ENCODE assay signal across 8 cellular contexts in the genomic region with DNA sequence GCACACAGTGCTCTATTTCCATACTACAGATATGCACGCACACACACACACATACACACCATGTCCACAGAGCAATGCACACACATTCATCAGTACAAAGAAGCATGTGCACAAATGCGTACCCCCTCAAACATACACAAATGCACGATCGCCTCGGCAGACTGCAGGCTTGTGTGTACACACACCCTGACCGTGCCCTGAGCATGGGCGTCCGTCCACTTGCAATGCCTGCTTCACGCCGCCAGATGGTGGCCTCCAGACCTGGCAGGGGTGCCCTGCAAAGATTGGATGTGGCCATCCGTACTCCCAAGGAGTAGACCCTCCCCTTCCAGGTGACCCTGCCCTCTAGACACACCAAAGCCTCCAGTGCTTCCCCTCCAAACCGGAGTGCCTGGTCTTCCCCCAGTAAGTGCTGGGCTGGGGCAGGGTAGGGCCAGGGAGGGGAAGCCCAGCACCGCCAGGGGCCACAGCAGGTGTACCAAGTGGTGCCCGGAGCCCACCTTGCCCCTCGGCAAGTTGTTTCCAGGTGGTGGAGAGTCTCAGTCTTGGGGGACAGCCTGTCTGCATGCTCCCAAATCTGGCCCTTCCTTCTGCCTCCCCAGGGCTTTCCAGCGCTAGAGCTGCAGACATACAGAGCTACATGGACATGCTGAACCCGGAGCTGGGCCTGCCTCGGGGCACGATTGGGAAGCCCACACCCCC. TPM values are rescaled to one million over a fixed set of nuclear protein-coding genes. Genes with fewer than 3 reads are reported as not detected.
DNase-seq lines count a peak whose midpoint lies in the region; ATAC-seq and TF ChIP-seq lines count a peak whose summit lies in the region.

No MANE protein-coding gene starts in this region.

- no peaks in the 10 kb centered on the region for H3K79me2 ChIP-seq in Loucy (ENCODE audit: insufficient read depth, low read length)

- DNase-seq in DMS153 treated with DMSO at 0.1 percent for 48 hours (lab: John Stamatoyannopoulos, UW; ENCODE audit: unreplicated experiment): peak; percentile 41
- DNase-seq in activated naive CD4-positive, alpha-beta T cell treated with anti-CD3 and anti-CD28 coated beads, Interleukin-2, amount 50 U/mL, for 72 hours (ENCODE audit: low spot score in 2 of 2): peak in 1 of 2 donors; percentile 53
- DNase-seq in left lobe of liver (ENCODE audit: low spot score): peak; percentile 87
- no peak for DNase-seq in NCI-H2081 treated with DMSO at 0.1 percent for 48 hours (lab: John Stamatoyannopoulos, UW)
- DNase-seq in A172 (ENCODE audit: low spot score): no peak
- no peak for DNase-seq in HK-2 (ENCODE audit: unreplicated experiment)

- H3K4me1 ChIP-seq in Loucy (ENCODE audit: insufficient read depth, low read length, poor library complexity, severe bottlenecking): no peaks in the 10 kb centered on the region

- no peaks in the 10 kb centered on the region for H3F3A ChIP-seq in Loucy (ENCODE audit: low read depth)

- H2AFZ ChIP-seq in Loucy (ENCODE audit: low read length): no peak overlapping the region

- H3K36me3 Mint-ChIP-seq in activated naive CD4-positive, alpha-beta T cell treated with anti-CD3 and anti-CD28 coated beads, Interleukin-2, amount 50 U/mL, for 72 hours: no peaks in the 10 kb centered on the region

- TF ChIP-seq CTCF in Loucy (conservative IDR thresholded peaks at IDR 0.05; ENCODE audit: low read length): peak; percentile 69

- H3K36me3 ChIP-seq in Loucy (ENCODE audit: insufficient read depth, low read length): no peaks in the 10 kb centered on the region

- ATAC-seq in activated naive CD4-positive, alpha-beta T cell treated with anti-CD3 and anti-CD28 coated beads, Interleukin-2, amount 50 U/mL, for 72 hours: peak; percentile 34 to 36
- ATAC-seq in left lobe of liver: peak; percentile 47
- no peak for ATAC-seq in HG02938 (IDR thresholded peaks at IDR 0.05; ENCODE audit: unreplicated experiment)

- no peak overlapping the region for H3K27ac Mint-ChIP-seq in activated naive CD4-positive, alpha-beta T cell treated with anti-CD3 and anti-CD28 coated beads, Interleukin-2, amount 50 U/mL, for 72 hours

- H3K27me3 ChIP-seq in Loucy (ENCODE audit: insufficient read depth, low read length, poor library complexity, severe bottlenecking): no peaks in the 10 kb centered on the region

- no peak overlapping the region for H3K9ac ChIP-seq in Loucy (ENCODE audit: low read depth, low read length, poor library complexity, severe bottlenecking)

- H3K9me3 Mint-ChIP-seq in activated naive CD4-positive, alpha-beta T cell treated with anti-CD3 and anti-CD28 coated beads, Interleukin-2, amount 50 U/mL, for 72 hours: no peaks in the 10 kb centered on the region

- H3K4me2 ChIP-seq in Loucy (ENCODE audit: low read depth, low read length, poor library complexity, severe bottlenecking): no peak overlapping the region

- no peaks in the 10 kb centered on the region for H4K20me1 ChIP-seq in Loucy (ENCODE audit: insufficient read depth, low read length, poor library complexity, severe bottlenecking)

- H3K9me2 ChIP-seq in Loucy (replicated peaks; ENCODE audit: low read depth, low read length): no peaks in the 10 kb centered on the region

- no peaks in the 10 kb centered on the region for H3K9me3 ChIP-seq in Loucy (ENCODE audit: insufficient read depth, low read depth, low read length)

- no peak overlapping the region for H3K4me3 ChIP-seq in Loucy (ENCODE audit: low read length, poor library complexity, severe bottlenecking)

RNA-seq across cellular contexts. Expression of a gene that starts 20.6 kb away (rescaled TPM):
- 1 to 10 TPM in 1 of 2 donors, under 1 TPM in 1; 0.89 to 1.9 TPM for total RNA-seq in activated naive CD4-positive, alpha-beta T cell treated with anti-CD3 and anti-CD28 coated beads, Interleukin-2, amount 50 U/mL, for 72 hours
- total RNA-seq in left lobe of liver: 172 TPM
- 4.0 TPM in 1 of 2 replicates, not detected in the other for total RNA-seq in A172 (2014; rRNA removed; shearing (Covaris generic))

RNA-seq across cellular contexts. Expression of a gene that starts 20.8 kb away (rescaled TPM):
- 10 to 100 TPM; 68.0 to 88.5 TPM for total RNA-seq in activated naive CD4-positive, alpha-beta T cell treated with anti-CD3 and anti-CD28 coated beads, Interleukin-2, amount 50 U/mL, for 72 hours
- total RNA-seq in left lobe of liver: 2.1 TPM
- 5.1 and 6.2 TPM in 2 replicates for total RNA-seq in A172 (2014; rRNA removed; shearing (Covaris generic))

RNA-seq across cellular contexts. Expression of a gene that starts 25.5 kb away (rescaled TPM):
- 1 to 10 TPM in 1 of 2 donors, under 1 TPM in 1; 0.35 to 1.1 TPM for total RNA-seq in activated naive CD4-positive, alpha-beta T cell treated with anti-CD3 and anti-CD28 coated beads, Interleukin-2, amount 50 U/mL, for 72 hours
- total RNA-seq in left lobe of liver: 0.13 TPM
- total RNA-seq in A172 (2014; rRNA removed; shearing (Covaris generic)): 2.0 and 3.9 TPM in 2 replicates

RNA-seq across cellular contexts. Expression of a gene that starts 46.3 kb away (rescaled TPM):
- 1 to 10 TPM; 2.8 to 3.9 TPM for total RNA-seq in activated naive CD4-positive, alpha-beta T cell treated with anti-CD3 and anti-CD28 coated beads, Interleukin-2, amount 50 U/mL, for 72 hours
- 1.1 TPM for total RNA-seq in left lobe of liver
- 8.6 and 10.1 TPM in 2 replicates for total RNA-seq in A172 (2014; rRNA removed; shearing (Covaris generic))

RNA-seq across cellular contexts. Expression of a gene that starts 51.6 kb away (rescaled TPM):
- 10 to 100 TPM; 46.0 to 75.8 TPM for total RNA-seq in activated naive CD4-positive, alpha-beta T cell treated with anti-CD3 and anti-CD28 coated beads, Interleukin-2, amount 50 U/mL, for 72 hours
- 13.2 TPM for total RNA-seq in left lobe of liver
- 44.2 and 55.3 TPM in 2 replicates for total RNA-seq in A172 (2014; rRNA removed; shearing (Covaris generic))

Comparison
In these comparisons a context has a peak if more than half of its experiments do, and no peak if none do; other contexts are left out.
1. DNase-seq: peak in DMS153 treated with DMSO at 0.1 percent for 48 hours (single experiment) and left lobe of liver (single experiment); none in NCI-H2081 treated with DMSO at 0.1 percent for 48 hours (single experiment), A172 (single experiment) and HK-2 (single experiment).
2. RNA of a gene that starts 20.6 kb away (total RNA-seq): 172 TPM in left lobe of liver (single experiment); 0.89 to 1.9 TPM in activated naive CD4-positive, alpha-beta T cell treated with anti-CD3 and anti-CD28 coated beads, Interleukin-2, amount 50 U/mL, for 72 hours and 4.0 TPM in A172; every median in the first group is over 10 times any median in the second.